10 cellular contexts compared by ENCODE assay signal in the genomic region with DNA sequence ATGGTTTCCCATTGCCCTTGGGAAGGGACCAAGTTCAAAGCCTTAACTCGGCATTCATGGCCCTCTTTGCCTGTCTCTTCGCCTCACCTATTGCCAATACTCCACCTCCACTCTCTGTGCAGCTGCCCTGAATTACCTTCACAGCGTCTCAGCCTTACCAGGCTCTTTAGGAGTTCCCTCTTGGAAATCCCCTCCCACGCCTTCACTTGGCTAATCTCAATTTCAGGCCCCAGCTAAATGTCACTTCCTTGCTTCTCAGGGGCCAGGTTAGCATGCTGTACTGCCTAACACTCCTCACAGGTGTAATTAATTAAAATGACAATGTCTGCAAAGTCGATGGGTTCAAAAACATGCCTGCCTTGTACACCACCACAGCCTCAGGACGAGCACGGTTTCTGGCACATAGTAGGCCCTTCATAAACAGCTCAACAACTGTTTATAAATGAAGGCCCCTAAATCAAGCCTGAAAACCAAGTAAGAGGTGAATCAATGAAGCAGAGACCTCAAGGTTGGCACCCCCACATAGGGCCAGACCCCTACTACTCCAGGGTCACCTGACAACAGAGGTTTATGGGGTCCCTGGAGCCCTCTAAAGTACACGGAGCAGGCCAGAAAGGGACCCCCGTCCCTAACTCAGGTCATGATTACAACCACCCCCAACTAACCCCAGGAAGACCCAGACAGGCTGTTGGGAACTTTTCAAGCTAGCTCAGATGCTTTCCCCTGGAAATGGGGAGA. TPM values are rescaled to one million over a fixed set of nuclear protein-coding genes. Genes with fewer than 3 reads are reported as not detected.
DNase-seq lines count a peak whose midpoint lies in the region; ATAC-seq and TF ChIP-seq lines count a peak whose summit lies in the region.
"Had no signal": no experiment of that assay in that cellular context is flagged by ENCODE, and none has a peak within 500 bp of the region (broad histone marks: within the 10 kb centered on the region; RNA-seq: fewer than 3 reads in every experiment).

No MANE protein-coding gene starts in this region.

- peaks cover 0 to 22% (median 17%) of the 10 kb centered on the region in 11 experiments; a peak in 14 of 22 replicates for H3K27me3 ChIP-seq in BLaER1 treated with 17β-estradiol and CSF1 and Interleukin-3, amounts not matched to agents 10 nM and 100 nM
- H3K27me3 ChIP-seq in Karpas-422 (ENCODE audit: low read length) (no peaks in the 10 kb centered on the region), breast epithelium (no peaks in the 10 kb centered on the region), neural cell (ENCODE audit: insufficient read depth, low read depth, low read length) (no peaks in the 10 kb centered on the region)

- TF ChIP-seq EP300 in neural cell (conservative IDR thresholded peaks at IDR 0.05; ENCODE audit: poor library complexity, severe bottlenecking): no peak

- no peak for TF ChIP-seq POLR2A in breast epithelium (IDR thresholded peaks at IDR 0.05)

- H2AFZ ChIP-seq in Karpas-422 (ENCODE audit: low read length): no peak overlapping the region
- no peak overlapping the region for H2AFZ ChIP-seq in neural cell (ENCODE audit: low read depth, low read length)

- no peaks in the 10 kb centered on the region for H3F3A ChIP-seq in neural cell (ENCODE audit: insufficient read depth, low read length, poor library complexity, severe bottlenecking)

- peak overlapping the region in 1 of 11 experiments; percentile 13; a peak in 2 of 22 replicates for H3K27ac ChIP-seq in BLaER1 treated with 17β-estradiol and CSF1 and Interleukin-3, amounts not matched to agents 10 nM and 100 nM
- no peak overlapping the region for H3K27ac ChIP-seq in Karpas-422 (ENCODE audit: low read length)
- peak overlapping the region; percentile 81 to 87 for H3K27ac ChIP-seq in breast epithelium
- no peak overlapping the region for H3K27ac ChIP-seq in neural cell (ENCODE audit: low read length)

- H4K20me1 ChIP-seq in BLaER1 treated with 17β-estradiol and CSF1 and Interleukin-3, amounts not matched to agents 10 nM and 100 nM: peaks cover 0 to 10% (median 0%) of the 10 kb centered on the region in 11 experiments; a peak in 2 of 22 replicates
- no peaks in the 10 kb centered on the region for H4K20me1 ChIP-seq in Karpas-422 (ENCODE audit: insufficient read depth, low read depth, low read length)
- no peaks in the 10 kb centered on the region for H4K20me1 ChIP-seq in neural cell (ENCODE audit: insufficient read depth)

- peak overlapping the region in 1 of 11 experiments; percentile 71; a peak in 1 of 22 replicates for H3K9ac ChIP-seq in BLaER1 treated with 17β-estradiol and CSF1 and Interleukin-3, amounts not matched to agents 10 nM and 100 nM
- peak overlapping the region; percentile 34 for H3K9ac ChIP-seq in Karpas-422 (ENCODE audit: low read length)
- peak overlapping the region; percentile 59 for H3K9ac ChIP-seq in neural cell (ENCODE audit: low read length)

- peak overlapping the region; percentile 7 to 86 (median 72); a peak in 18 of 22 replicates for H3K4me2 ChIP-seq in BLaER1 treated with 17β-estradiol and CSF1 and Interleukin-3, amounts not matched to agents 10 nM and 100 nM
- H3K4me2 ChIP-seq in Karpas-422 (ENCODE audit: low read depth, low read length, poor library complexity, severe bottlenecking) (peak overlapping the region; percentile 96), neural cell (ENCODE audit: low read length) (no peak overlapping the region)

- DNase-seq in Karpas-422: no peak
- no peak for DNase-seq in breast epithelium (ENCODE audit: low spot score in 2 of 2)
- no peak for DNase-seq in NCI-H2171 (lab: John Stamatoyannopoulos, UW)
- no peak for DNase-seq in mucosa of descending colon

- no peaks in the 10 kb centered on the region for H3K9me3 ChIP-seq in BLaER1 treated with 17β-estradiol and CSF1 and Interleukin-3, amounts not matched to agents 10 nM and 100 nM (replicated peaks in 1 of 11)
- no peaks in the 10 kb centered on the region for H3K9me3 ChIP-seq in Karpas-422 (ENCODE audit: low read length)
- H3K9me3 ChIP-seq in breast epithelium: no peaks in the 10 kb centered on the region
- H3K9me3 ChIP-seq in neural cell (ENCODE audit: low read length): no peaks in the 10 kb centered on the region
- no peaks in the 10 kb centered on the region for H3K9me3 ChIP-seq in mucosa of descending colon

- H3K36me3 ChIP-seq in BLaER1 treated with 17β-estradiol and CSF1 and Interleukin-3, amounts not matched to agents 10 nM and 100 nM: no peaks in the 10 kb centered on the region
- no peaks in the 10 kb centered on the region for H3K36me3 ChIP-seq in Karpas-422 (ENCODE audit: insufficient read depth, low read length)
- no peaks in the 10 kb centered on the region for H3K36me3 ChIP-seq in breast epithelium
- H3K36me3 ChIP-seq in neural cell (ENCODE audit: insufficient read depth, low read length): no peaks in the 10 kb centered on the region
- no peaks in the 10 kb centered on the region for H3K36me3 ChIP-seq in mucosa of descending colon (ENCODE audit: low read depth)

- intact Hi-C loops in breast epithelium (cut with DNase I; ENCODE audit: low total_unique reads): loop anchor here (5.0 kb wide), 1 partner anchor 97 kb away; no protein-coding TSS in a partner anchor
- intact Hi-C loops in mucosa of descending colon (cut with DNase I, micrococcal nuclease): loop anchor here (5.0 kb wide), 1 partner anchor 102 kb away; a partner anchor contains a TSS

- no peak for TF ChIP-seq RAD21 in neural cell (conservative IDR thresholded peaks at IDR 0.05)

- no peaks in the 10 kb centered on the region for H3K9me2 ChIP-seq in Karpas-422 (replicated peaks; ENCODE audit: insufficient read depth, low read length)
- H3K9me2 ChIP-seq in neural cell (ENCODE audit: insufficient read depth, low read length): no peaks in the 10 kb centered on the region

- ATAC-seq in mucosa of descending colon (no peak), HG02973 (IDR thresholded peaks at IDR 0.05; ENCODE audit: unreplicated experiment) (no peak), GM21737 (IDR thresholded peaks at IDR 0.05; ENCODE audit: unreplicated experiment) (no peak)

- H3K4me3 ChIP-seq in BLaER1 treated with 17β-estradiol and CSF1 and Interleukin-3, amounts not matched to agents 10 nM and 100 nM: peak overlapping the region in 2 of 10 experiments; percentile 66 to 74; a peak in 3 of 20 replicates
- H3K4me3 ChIP-seq in Karpas-422 (ENCODE audit: low read length): peak overlapping the region; percentile 82; the same call in 1 of the 2 replicates
- no peak overlapping the region for H3K4me3 ChIP-seq in breast epithelium
- H3K4me3 ChIP-seq in neural cell (ENCODE audit: low read length): peak overlapping the region; percentile 78
- no peak overlapping the region for H3K4me3 ChIP-seq in mucosa of descending colon

- H3K79me2 ChIP-seq in Karpas-422 (ENCODE audit: low read length) (no peaks in the 10 kb centered on the region), neural cell (replicated peaks; ENCODE audit: insufficient read depth, low read length) (no peaks in the 10 kb centered on the region)

- H3K4me1 ChIP-seq in BLaER1 treated with 17β-estradiol and CSF1 and Interleukin-3, amounts not matched to agents 10 nM and 100 nM: peaks cover 21 to 71% (median 43%) of the 10 kb centered on the region in 10 experiments
- H3K4me1 ChIP-seq in Karpas-422 (ENCODE audit: low read length): peaks cover 41% of the 10 kb centered on the region
- H3K4me1 ChIP-seq in breast epithelium: peaks cover 0 to 3% of the 10 kb centered on the region in 2 donors
- peaks cover 16% of the 10 kb centered on the region for H3K4me1 ChIP-seq in mucosa of descending colon (ENCODE audit: low read depth)

- no peak for TF ChIP-seq CTCF in breast epithelium (IDR thresholded peaks at IDR 0.05)
- TF ChIP-seq CTCF in neural cell (IDR thresholded peaks at IDR 0.05; ENCODE audit: poor library complexity, severe bottlenecking): no peak
- no peak for TF ChIP-seq CTCF in mucosa of descending colon (IDR thresholded peaks at IDR 0.05)

TF ChIP-seq in neural cell, 6 proteins besides CTCF, POLR2A, EP300 and RAD21:
- no peak for TF ChIP-seq MXI1 (conservative IDR thresholded peaks at IDR 0.05; ENCODE audit: poor library complexity, severe bottlenecking)
- TF ChIP-seq SMC3 (conservative IDR thresholded peaks at IDR 0.05; ENCODE audit: poor library complexity): no peak
- TF ChIP-seq POLR2AphosphoS5 (IDR thresholded peaks at IDR 0.05): no peak
- TF ChIP-seq, protein P1, sequence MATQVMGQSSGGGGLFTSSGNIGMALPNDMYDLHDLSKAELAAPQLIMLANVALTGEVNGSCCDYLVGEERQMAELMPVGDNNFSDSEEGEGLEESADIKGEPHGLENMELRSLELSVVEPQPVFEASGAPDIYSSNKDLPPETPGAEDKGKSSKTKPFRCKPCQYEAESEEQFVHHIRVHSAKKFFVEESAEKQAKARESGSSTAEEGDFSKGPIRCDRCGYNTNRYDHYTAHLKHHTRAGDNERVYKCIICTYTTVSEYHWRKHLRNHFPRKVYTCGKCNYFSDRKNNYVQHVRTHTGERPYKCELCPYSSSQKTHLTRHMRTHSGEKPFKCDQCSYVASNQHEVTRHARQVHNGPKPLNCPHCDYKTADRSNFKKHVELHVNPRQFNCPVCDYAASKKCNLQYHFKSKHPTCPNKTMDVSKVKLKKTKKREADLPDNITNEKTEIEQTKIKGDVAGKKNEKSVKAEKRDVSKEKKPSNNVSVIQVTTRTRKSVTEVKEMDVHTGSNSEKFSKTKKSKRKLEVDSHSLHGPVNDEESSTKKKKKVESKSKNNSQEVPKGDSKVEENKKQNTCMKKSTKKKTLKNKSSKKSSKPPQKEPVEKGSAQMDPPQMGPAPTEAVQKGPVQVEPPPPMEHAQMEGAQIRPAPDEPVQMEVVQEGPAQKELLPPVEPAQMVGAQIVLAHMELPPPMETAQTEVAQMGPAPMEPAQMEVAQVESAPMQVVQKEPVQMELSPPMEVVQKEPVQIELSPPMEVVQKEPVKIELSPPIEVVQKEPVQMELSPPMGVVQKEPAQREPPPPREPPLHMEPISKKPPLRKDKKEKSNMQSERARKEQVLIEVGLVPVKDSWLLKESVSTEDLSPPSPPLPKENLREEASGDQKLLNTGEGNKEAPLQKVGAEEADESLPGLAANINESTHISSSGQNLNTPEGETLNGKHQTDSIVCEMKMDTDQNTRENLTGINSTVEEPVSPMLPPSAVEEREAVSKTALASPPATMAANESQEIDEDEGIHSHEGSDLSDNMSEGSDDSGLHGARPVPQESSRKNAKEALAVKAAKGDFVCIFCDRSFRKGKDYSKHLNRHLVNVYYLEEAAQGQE (IDR thresholded peaks at IDR 0.05; ENCODE audit: borderline replicate concordance): no peak
- no peak for TF ChIP-seq EZH2 (IDR thresholded peaks at IDR 0.05; ENCODE audit: borderline replicate concordance, insufficient read depth, low read length, poor library complexity, severe bottlenecking)
- no peak for TF ChIP-seq TAF1 (IDR thresholded peaks at IDR 0.05; ENCODE audit: low read depth)

RNA-seq across cellular contexts. Expression of a gene that starts 11.2 kb away (rescaled TPM):
- total RNA-seq in Karpas-422 (2014; rRNA removed; shearing (Covaris generic); ENCODE audit: low replicate concordance): 12.1 and 16.0 TPM in 2 replicates
- total RNA-seq in breast epithelium (10 to 100 TPM; 23.3 to 40.5 (median 30.0) TPM), mucosa of descending colon (10 to 100 TPM; 38.6 to 60.8 (median 39.7) TPM)
- 3.9 and 7.2 TPM in 2 replicates for polyA plus RNA-seq in neural cell
- polyA minus RNA-seq in neural cell: 5.4 and 5.6 TPM in 2 replicates

RNA-seq across cellular contexts. Expression of a gene that starts 32.6 kb away (rescaled TPM):
- not detected in 2 replicates for total RNA-seq in Karpas-422 (2014; rRNA removed; shearing (Covaris generic); ENCODE audit: low replicate concordance)
- total RNA-seq in breast epithelium: under 1 TPM in 1 of 3 donors, not detected in 2; 0.16 TPM
- not detected in 2 replicates for polyA plus RNA-seq in neural cell
- not detected in 2 replicates for polyA minus RNA-seq in neural cell
- total RNA-seq in mucosa of descending colon: not detected
- total RNA-seq: sciatic nerve had no signal
- polyA plus RNA-seq: adipose tissue had no signal

Comparison
In these comparisons a context has a peak if more than half of its experiments do, and no peak if none do; other contexts are left out.
1. H3K27ac ChIP-seq: peak in breast epithelium (2 of 2); none in Karpas-422 (single experiment) and neural cell (single experiment).
2. H3K4me3 ChIP-seq: peak in Karpas-422 (single experiment) and neural cell (single experiment); none in breast epithelium (0 of 3) and mucosa of descending colon (single experiment).